Comparison of ENCODE assay signal across 37 cellular contexts in the genomic region with DNA sequence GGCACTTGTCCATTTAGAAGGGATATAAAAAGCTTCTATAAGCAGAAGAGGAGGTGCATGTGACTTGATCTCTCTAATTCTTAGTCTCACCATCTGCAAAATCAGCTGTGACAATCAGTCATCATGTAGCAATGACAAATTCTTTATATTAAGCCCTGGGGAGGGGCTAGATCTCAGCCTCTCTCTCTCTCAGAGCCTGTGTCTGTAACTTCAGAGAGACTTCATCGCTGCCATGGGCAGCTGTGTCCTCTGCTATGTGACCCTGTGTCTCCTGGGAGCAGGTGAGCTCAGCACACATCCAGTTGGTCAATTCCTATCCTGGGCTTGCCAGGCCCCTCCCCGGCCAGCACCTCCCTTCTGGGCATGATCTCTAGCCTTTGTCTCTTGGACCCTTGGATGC.
"Had no signal": no experiment of that assay in that cellular context is flagged by ENCODE, and none has a peak within 500 bp of the region (broad histone marks: within the 10 kb centered on the region; RNA-seq: fewer than 3 reads in every experiment).

No MANE protein-coding gene starts in this region.

- H3K4me1 Mint-ChIP-seq: activated CD4-positive, alpha-beta T cell treated with anti-CD3 and anti-CD28 coated beads, Interleukin-2, amount 10 ng/mL, durations not matched to agents 24 days and 14 days; activated CD8-positive, alpha-beta memory T cell treated with anti-CD3 and anti-CD28 coated beads, Interleukin-2, amount 10 ng/mL, durations not matched to agents 7 days and 5 days; activated naive CD4-positive, alpha-beta T cell treated with anti-CD3 and anti-CD28 coated beads, Interleukin-2, amount 50 U/mL, for 24 hours; activated naive CD8-positive, alpha-beta T cell treated with anti-CD3 and anti-CD28 coated beads, Interleukin-2, amount 50 U/mL, for 24 hours had no signal

- H3K27me3 ChIP-seq: ascending aorta had no signal

- H3K9me3 Mint-ChIP-seq: activated CD4-positive, alpha-beta memory T cell treated with anti-CD3 and anti-CD28 coated beads for 36 hours; activated CD4-positive, alpha-beta T cell treated with anti-CD3 and anti-CD28 coated beads, Interleukin-2, amount 10 ng/mL, durations not matched to agents 24 days and 14 days; activated naive CD4-positive, alpha-beta T cell treated with anti-CD3 and anti-CD28 coated beads for 36 hours; activated naive CD4-positive, alpha-beta T cell treated with anti-CD3 and anti-CD28 coated beads, Interleukin-2, amount 50 U/mL, for 24 hours; activated naive CD8-positive, alpha-beta T cell treated with anti-CD3 and anti-CD28 coated beads for 36 hours; activated naive CD8-positive, alpha-beta T cell treated with anti-CD3 and anti-CD28 coated beads, Interleukin-2, amount 50 U/mL, for 24 hours; activated T-helper 1 cell treated with anti-CD3 and anti-CD28 coated beads, Interleukin-12 subunit alpha, Interleukin-12 subunit beta, Interleukin-2, Interleukin-4 antibody, amounts not matched to agents 30 ng/mL and 10 ng/mL and 1 ng/mL, durations not matched to agents 14 hours and 24 hours and 36 hours; activated T-helper 2 cell treated with anti-CD3 and anti-CD28 coated beads, Interferon-gamma antibody, Interleukin-2, Interleukin-4, amounts not matched to agents 10 μg/mL and 5 μg/mL and 100 μg/mL, durations not matched to agents 14 hours and 24 hours and 36 hours; brain; dendritic cell treated with granulocyte-macrophage colony-stimulating factor and Interleukin-4, amounts not matched to agents 40 ng/mL and 50 ng/mL, for 4 days; endodermal cell; T-cell had no signal

- DNase-seq: activated CD4-positive, alpha-beta memory T cell treated with anti-CD3 and anti-CD28 coated beads for 36 hours; activated CD4-positive, alpha-beta T cell treated with anti-CD3 and anti-CD28 coated beads for 36 hours; activated CD4-positive, alpha-beta T cell treated with anti-CD3 and anti-CD28 coated beads, Interleukin-2, amount 10 ng/mL, durations not matched to agents 24 days and 14 days; activated CD4-positive, CD25-positive, alpha-beta regulatory T cell; activated CD4-positive, CD25-positive, alpha-beta regulatory T cell treated with anti-CD3 and anti-CD28 coated beads, Interleukin-2, amount 50 U/mL, for 72 hours; activated CD8-positive, alpha-beta memory T cell treated with anti-CD3 and anti-CD28 coated beads, Interleukin-2, amount 10 ng/mL, durations not matched to agents 7 days and 5 days; activated CD8-positive, alpha-beta memory T cell treated with anti-CD3 and anti-CD28 coated beads, Interleukin-2, amount 50 U/mL, for 4 hours; activated CD8-positive, alpha-beta T cell treated with anti-CD3 and anti-CD28 coated beads, Interleukin-2, amount 10 ng/mL, durations not matched to agents 7 days and 5 days; activated effector memory CD4-positive, alpha-beta T cell treated with anti-CD3 and anti-CD28 coated beads, Interleukin-2, amount 50 U/mL, for 16 hours; activated naive CD4-positive, alpha-beta T cell treated with anti-CD3 and anti-CD28 coated beads for 36 hours; activated naive CD8-positive, alpha-beta T cell treated with anti-CD3 and anti-CD28 coated beads for 36 hours; activated naive CD8-positive, alpha-beta T cell treated with anti-CD3 and anti-CD28 coated beads, Interleukin-2, amount 50 U/mL, for 24 hours; activated T-cell treated with anti-CD3 and anti-CD28 coated beads, Interleukin-2, amount 50 U/mL, for 1 hour; activated T-cell treated with anti-CD3 and anti-CD28 coated beads, Interleukin-2, amount 50 U/mL, for 48 hours; adrenal gland; amygdala; central memory CD4-positive, alpha-beta T cell; cerebellar nuclear complex; colonic mucosa; dorsolateral prefrontal cortex; effector memory CD4-positive, alpha-beta T cell; endodermal cell; erythroblast; foreskin melanocyte; SW 1271; T-cell; T-helper 2 cell had no signal

- H3K27ac ChIP-seq: adrenal gland, ascending aorta, breast epithelium, cardiac muscle cell, colonic mucosa, dorsolateral prefrontal cortex, esophagus muscularis mucosa, gastroesophageal sphincter had no signal

- H3K4me1 ChIP-seq: adrenal gland, ascending aorta, breast epithelium, colonic mucosa, esophagus muscularis mucosa, gastroesophageal sphincter had no signal

- H3K9me3 ChIP-seq: adrenal gland, ascending aorta, breast epithelium, colonic mucosa, esophagus muscularis mucosa, gastroesophageal sphincter had no signal

- H3K36me3 ChIP-seq: adrenal gland, ascending aorta, breast epithelium, cardiac muscle cell, colonic mucosa, esophagus muscularis mucosa, gastroesophageal sphincter had no signal

- H3K4me3 ChIP-seq: adrenal gland, ascending aorta, breast epithelium, cardiac muscle cell, colonic mucosa, dorsolateral prefrontal cortex, esophagus muscularis mucosa, gastroesophageal sphincter had no signal

- H3K27ac Mint-ChIP-seq: activated CD4-positive, alpha-beta memory T cell treated with anti-CD3 and anti-CD28 coated beads for 36 hours; activated CD4-positive, alpha-beta T cell treated with anti-CD3 and anti-CD28 coated beads for 36 hours; activated CD4-positive, alpha-beta T cell treated with anti-CD3 and anti-CD28 coated beads, Interleukin-2, amount 10 ng/mL, durations not matched to agents 24 days and 14 days; activated CD8-positive, alpha-beta memory T cell treated with anti-CD3 and anti-CD28 coated beads, Interleukin-2, amount 10 ng/mL, durations not matched to agents 7 days and 5 days; activated CD8-positive, alpha-beta T cell treated with anti-CD3 and anti-CD28 coated beads, Interleukin-2, amount 10 ng/mL, durations not matched to agents 7 days and 5 days; activated naive CD4-positive, alpha-beta T cell treated with anti-CD3 and anti-CD28 coated beads for 36 hours; activated naive CD4-positive, alpha-beta T cell treated with anti-CD3 and anti-CD28 coated beads, Interleukin-2, amount 50 U/mL, for 24 hours; activated naive CD8-positive, alpha-beta T cell treated with anti-CD3 and anti-CD28 coated beads for 36 hours; activated naive CD8-positive, alpha-beta T cell treated with anti-CD3 and anti-CD28 coated beads, Interleukin-2, amount 50 U/mL, for 24 hours; activated T-helper 1 cell treated with anti-CD3 and anti-CD28 coated beads, Interleukin-12 subunit alpha, Interleukin-12 subunit beta, Interleukin-2, Interleukin-4 antibody, amounts not matched to agents 30 ng/mL and 10 ng/mL and 1 ng/mL, durations not matched to agents 14 hours and 24 hours and 36 hours; activated T-helper 2 cell treated with anti-CD3 and anti-CD28 coated beads, Interferon-gamma antibody, Interleukin-2, Interleukin-4, amounts not matched to agents 10 μg/mL and 5 μg/mL and 100 μg/mL, durations not matched to agents 14 hours and 24 hours and 36 hours; dendritic cell treated with granulocyte-macrophage colony-stimulating factor and Interleukin-4, amounts not matched to agents 40 ng/mL and 50 ng/mL, for 4 days; endodermal cell; T-cell had no signal

- H3K36me3 Mint-ChIP-seq: activated CD4-positive, alpha-beta memory T cell treated with anti-CD3 and anti-CD28 coated beads for 36 hours; activated CD8-positive, alpha-beta memory T cell treated with anti-CD3 and anti-CD28 coated beads, Interleukin-2, amount 10 ng/mL, durations not matched to agents 7 days and 5 days; activated naive CD4-positive, alpha-beta T cell treated with anti-CD3 and anti-CD28 coated beads, Interleukin-2, amount 50 U/mL, for 24 hours; activated naive CD8-positive, alpha-beta T cell treated with anti-CD3 and anti-CD28 coated beads for 36 hours; brain; T-cell had no signal

- H3K4me3 Mint-ChIP-seq: activated CD4-positive, alpha-beta memory T cell treated with anti-CD3 and anti-CD28 coated beads for 36 hours; activated CD4-positive, alpha-beta T cell treated with anti-CD3 and anti-CD28 coated beads for 36 hours; activated CD4-positive, alpha-beta T cell treated with anti-CD3 and anti-CD28 coated beads, Interleukin-2, amount 10 ng/mL, durations not matched to agents 24 days and 14 days; activated CD8-positive, alpha-beta memory T cell treated with anti-CD3 and anti-CD28 coated beads, Interleukin-2, amount 10 ng/mL, durations not matched to agents 7 days and 5 days; activated CD8-positive, alpha-beta T cell treated with anti-CD3 and anti-CD28 coated beads, Interleukin-2, amount 10 ng/mL, durations not matched to agents 7 days and 5 days; activated naive CD4-positive, alpha-beta T cell treated with anti-CD3 and anti-CD28 coated beads for 36 hours; activated naive CD4-positive, alpha-beta T cell treated with anti-CD3 and anti-CD28 coated beads, Interleukin-2, amount 50 U/mL, for 24 hours; activated naive CD8-positive, alpha-beta T cell treated with anti-CD3 and anti-CD28 coated beads for 36 hours; activated naive CD8-positive, alpha-beta T cell treated with anti-CD3 and anti-CD28 coated beads, Interleukin-2, amount 50 U/mL, for 24 hours; activated T-helper 1 cell treated with anti-CD3 and anti-CD28 coated beads, Interleukin-12 subunit alpha, Interleukin-12 subunit beta, Interleukin-2, Interleukin-4 antibody, amounts not matched to agents 30 ng/mL and 10 ng/mL and 1 ng/mL, durations not matched to agents 14 hours and 24 hours and 36 hours; brain; dendritic cell treated with granulocyte-macrophage colony-stimulating factor and Interleukin-4, amounts not matched to agents 40 ng/mL and 50 ng/mL, for 4 days; endodermal cell; T-cell had no signal
